1 cellular context compared by ENCODE assay signal in genomic region chrX:38651625-38652601, GRCh38.
TF ChIP-seq lines count a peak whose summit lies in the region.

No MANE protein-coding gene starts in this region.

TF ChIP-seq in GM12878, 131 proteins besides CTCF, POLR2A, EP300 and RAD21 (continued from another document):
- no peak for TF ChIP-seq ZBTB11 (CRISPR knock-in tag; IDR thresholded peaks at IDR 0.05)
- TF ChIP-seq TCF7 (IDR thresholded peaks at IDR 0.05; ENCODE audit: borderline replicate concordance): peak; percentile 22; the same call in 1 of the 2 replicates
- TF ChIP-seq RUNX3 (IDR thresholded peaks at IDR 0.05; ENCODE audit: low read length): no peak
- TF ChIP-seq STAT3 (IDR thresholded peaks at IDR 0.05; ENCODE audit: low read depth, low read length): no peak
- TF ChIP-seq RAD51 (IDR thresholded peaks at IDR 0.05): no peak
- no peak for TF ChIP-seq CHD4 (IDR thresholded peaks at IDR 0.05)
- TF ChIP-seq BRCA1 (IDR thresholded peaks at IDR 0.05; ENCODE audit: low read depth, low read length): no peak
- TF ChIP-seq DPF2 (IDR thresholded peaks at IDR 0.05): peak; percentile 67; the same call in 1 of the 2 replicates
- TF ChIP-seq BMI1 (IDR thresholded peaks at IDR 0.05; ENCODE audit: borderline replicate concordance): no peak
- no peak for TF ChIP-seq HDGF (IDR thresholded peaks at IDR 0.05)
- TF ChIP-seq IKZF1 (conservative IDR thresholded peaks at IDR 0.05): peak; percentile 73
- no peak for TF ChIP-seq ZNF217 (IDR thresholded peaks at IDR 0.05)
- TF ChIP-seq E2F4 (IDR thresholded peaks at IDR 0.05; ENCODE audit: low read depth, low read length): no peak
- TF ChIP-seq CUX1 (IDR thresholded peaks at IDR 0.05; ENCODE audit: insufficient replicate concordance, low read depth, low read length): no peak
- TF ChIP-seq HDAC6 (IDR thresholded peaks at IDR 0.05; ENCODE audit: unreplicated experiment): no peak
- TF ChIP-seq ZNF24 (IDR thresholded peaks at IDR 0.05): no peak
- TF ChIP-seq EGR1 (IDR thresholded peaks at IDR 0.05; ENCODE audit: borderline replicate concordance in 1 of 2, low read depth in 2 of 2, low read length in 2 of 2): no peak
- TF ChIP-seq TAF1 (IDR thresholded peaks at IDR 0.05; ENCODE audit: borderline replicate concordance, low read depth, low read length): no peak
